Comparison of ENCODE assay signal across 17 cellular contexts in the genomic region with DNA sequence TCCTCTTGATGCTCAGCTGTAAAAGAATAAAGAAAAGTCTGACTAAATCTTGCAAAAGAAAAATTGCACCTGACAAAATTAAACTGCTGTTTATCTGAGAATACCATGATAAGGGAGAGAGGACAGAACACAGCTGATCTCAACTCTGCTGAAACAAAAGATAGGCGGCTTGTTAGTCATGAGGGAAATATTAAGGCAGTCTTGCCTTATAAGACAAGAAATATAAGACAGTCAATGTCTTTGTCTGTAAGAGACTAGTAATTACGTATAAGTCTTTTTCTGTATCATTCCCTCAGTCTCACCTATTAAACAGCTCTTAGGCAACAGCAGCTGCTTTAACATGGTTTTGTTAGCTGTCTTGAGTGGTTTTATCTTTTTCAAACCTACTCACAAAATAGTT.
"Had no signal": no experiment of that assay in that cellular context is flagged by ENCODE, and none has a peak within 500 bp of the region (broad histone marks: within the 10 kb centered on the region; RNA-seq: fewer than 3 reads in every experiment).

No MANE protein-coding gene starts in this region.

- H3K4me3 ChIP-seq: mucosa of descending colon, ovary, smooth muscle cell had no signal

- H3K27ac ChIP-seq: ovary had no signal

- ATAC-seq: esophagus mucosa; left lobe of liver; mucosa of descending colon; naive thymus-derived CD8-positive, alpha-beta T cell; right cardiac atrium had no signal

- H3K36me3 Mint-ChIP-seq: naive thymus-derived CD8-positive, alpha-beta T cell had no signal

- H3K4me2 ChIP-seq: smooth muscle cell had no signal

- H3K27me3 Mint-ChIP-seq: naive thymus-derived CD8-positive, alpha-beta T cell had no signal

- DNase-seq: effector memory CD4-positive, alpha-beta T cell; foreskin fibroblast; head of caudate nucleus; hypothalamus; islet precursor cell; mammary epithelial cell; mucosa of descending colon; naive thymus-derived CD8-positive, alpha-beta T cell; nucleus accumbens; ovary; right cardiac atrium; stimulated activated CD4-positive, alpha-beta T cell treated with anti-CD3 and anti-CD28 coated beads, Interleukin-2, amount 100 ng/mL, for 48 hours; stimulated activated naive CD4-positive, alpha-beta T cell treated with Interleukin-2 at 50 U/mL for 16 hours had no signal

- H3K9me3 Mint-ChIP-seq: neural crest cell had no signal

- H3K27ac Mint-ChIP-seq: naive thymus-derived CD8-positive, alpha-beta T cell had no signal

- H3K9me3 ChIP-seq: mucosa of descending colon, ovary had no signal

- H3K4me1 Mint-ChIP-seq: naive thymus-derived CD8-positive, alpha-beta T cell had no signal

- H3K4me3 Mint-ChIP-seq: naive thymus-derived CD8-positive, alpha-beta T cell; neural crest cell had no signal

- H3K36me3 ChIP-seq: ovary had no signal

- H3K27me3 ChIP-seq: ovary had no signal
